1 cellular context compared by ENCODE assay signal in genomic region chr7:132745510-132745909, GRCh38.
TF ChIP-seq lines count a peak whose summit lies in the region.

No MANE protein-coding gene starts in this region.

TF ChIP-seq in H1, 55 proteins besides CTCF, POLR2A, EP300 and RAD21 (continued from another document):
- TF ChIP-seq EZH2 (IDR thresholded peaks at IDR 0.05; ENCODE audit: low read depth, low read length, severe bottlenecking) (no peak), HDAC2 (IDR thresholded peaks at IDR 0.05; ENCODE audit: borderline replicate concordance in 1 of 2, low read depth in 2 of 2, low read length in 2 of 2) (no peak), KDM4A (IDR thresholded peaks at IDR 0.05; ENCODE audit: low read depth, low read length, severe bottlenecking) (no peak), POLR2AphosphoS5 (IDR thresholded peaks at IDR 0.05; ENCODE audit: low read depth, low read length) (no peak)
